8 cellular contexts compared by ENCODE assay signal in the genomic region with DNA sequence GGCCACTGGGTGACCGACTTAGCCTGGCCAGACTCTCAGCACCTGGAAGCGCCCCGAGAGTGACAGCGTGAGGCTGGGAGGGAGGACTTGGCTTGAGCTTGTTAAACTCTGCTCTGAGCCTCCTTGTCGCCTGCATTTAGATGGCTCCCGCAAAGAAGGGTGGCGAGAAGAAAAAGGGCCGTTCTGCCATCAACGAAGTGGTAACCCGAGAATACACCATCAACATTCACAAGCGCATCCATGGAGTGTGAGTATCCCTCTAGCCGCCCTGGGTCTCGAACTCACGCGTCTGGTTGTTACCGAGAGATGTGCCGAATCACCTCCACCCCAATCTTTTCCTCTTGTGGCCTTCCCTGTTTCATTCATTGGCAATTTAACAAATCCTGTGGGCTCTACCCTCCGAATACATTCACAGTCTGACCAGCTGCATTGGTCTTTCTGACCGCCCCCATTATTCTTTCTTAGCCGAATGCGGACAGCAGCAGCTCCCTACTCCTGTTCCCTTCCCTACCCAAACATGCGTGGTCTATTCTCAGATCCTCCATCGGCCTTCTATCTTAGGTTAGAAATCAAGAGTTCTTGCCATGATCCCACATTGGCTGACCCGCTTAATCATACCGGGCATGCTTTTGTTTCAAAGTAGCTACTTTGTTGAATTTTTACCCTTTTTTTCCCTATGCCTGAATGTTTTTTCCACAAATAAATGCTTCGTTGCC.
DNase-seq lines count a peak whose midpoint lies in the region; ATAC-seq lines count a peak whose summit lies in the region.

No MANE protein-coding gene starts in this region.

- peaks cover 51% of the 10 kb centered on the region for H3K4me1 ChIP-seq in BLaER1

- peak overlapping the region; percentile 91 for H3K4me2 ChIP-seq in BLaER1

- no peaks in the 10 kb centered on the region for H3K27me3 ChIP-seq in BLaER1

- H3K9me3 ChIP-seq in BLaER1: no peaks in the 10 kb centered on the region
- H3K9me3 ChIP-seq in iPS-18c (ENCODE audit: control insufficient read depth, insufficient read depth, low read length): no peaks in the 10 kb centered on the region

- H3K4me3 Mint-ChIP-seq in activated naive CD8-positive, alpha-beta T cell: peak overlapping the region; percentile 99

- no peaks in the 10 kb centered on the region for H3K27me3 Mint-ChIP-seq in activated naive CD8-positive, alpha-beta T cell

- H3K27ac Mint-ChIP-seq in activated naive CD8-positive, alpha-beta T cell: peak overlapping the region; percentile 98

- DNase-seq in stimulated activated CD8-positive, alpha-beta memory T cell treated with anti-CD3 and anti-CD28 coated beads, Interleukin-4, amount 100 ng/mL, for 48 hours: peak; percentile 61
- DNase-seq in HCEC 1CT (no peak), NCI-H2196 (lab: John Stamatoyannopoulos, UW; ENCODE audit: unreplicated experiment) (no peak)

- peaks cover 49% of the 10 kb centered on the region for H3K36me3 ChIP-seq in BLaER1

- H3K9me3 Mint-ChIP-seq in activated naive CD8-positive, alpha-beta T cell (ENCODE audit: low read depth): no peaks in the 10 kb centered on the region

- H3K4me3 ChIP-seq in BLaER1 (peak overlapping the region; percentile 91), iPS-18c (ENCODE audit: insufficient read depth, low read depth, low read length) (peak overlapping the region; percentile 96)

- ATAC-seq in HG02759 (IDR thresholded peaks at IDR 0.05; ENCODE audit: unreplicated experiment) (peak; percentile 7), GM21360 (IDR thresholded peaks at IDR 0.05; ENCODE audit: unreplicated experiment) (no peak)

- peaks cover 53% of the 10 kb centered on the region for H4K20me1 ChIP-seq in BLaER1

- peak overlapping the region; percentile 95 for H3K9ac ChIP-seq in BLaER1

- H3K27ac ChIP-seq in BLaER1: peak overlapping the region; percentile 98

- H3K36me3 Mint-ChIP-seq in activated naive CD8-positive, alpha-beta T cell: peaks cover 35% of the 10 kb centered on the region

- H3K4me1 Mint-ChIP-seq in activated naive CD8-positive, alpha-beta T cell (ENCODE audit: low read depth): peaks cover 51% of the 10 kb centered on the region
